In the genomic region with DNA sequence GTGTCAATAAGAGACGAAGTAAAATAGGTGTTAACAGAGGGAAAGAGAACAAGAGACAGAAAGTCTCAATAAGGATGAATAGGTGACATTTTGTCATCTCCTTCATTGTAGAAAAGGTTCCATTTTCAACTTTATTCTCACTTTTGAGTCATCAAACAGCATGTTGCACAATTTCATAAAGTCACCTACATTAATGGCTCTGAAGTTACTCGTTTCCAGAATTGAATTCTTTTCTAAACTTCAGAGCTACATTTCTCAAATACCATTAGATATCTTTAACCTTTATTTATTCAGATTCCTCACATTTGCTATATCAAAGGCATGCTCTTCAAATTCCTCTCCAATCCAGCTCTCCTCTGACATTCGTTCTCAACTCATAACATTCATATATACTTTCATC, we compare ENCODE assay signal across 19 cellular contexts. TPM values are rescaled to one million over a fixed set of nuclear protein-coding genes. Genes with fewer than 3 reads are reported as not detected.
DNase-seq lines count a peak whose midpoint lies in the region; ATAC-seq and TF ChIP-seq lines count a peak whose summit lies in the region.
"Had no signal": no experiment of that assay in that cellular context is flagged by ENCODE, and none has a peak within 500 bp of the region (broad histone marks: within the 10 kb centered on the region; RNA-seq: fewer than 3 reads in every experiment).

No MANE protein-coding gene starts in this region.

- TF ChIP-seq POLR2A in IMR-90 (IDR thresholded peaks at IDR 0.05; ENCODE audit: low read depth, low read length), result no peak

- peak overlapping the region; percentile 46; the same call in 1 of the 2 replicates for H2BK20ac ChIP-seq in IMR-90 (ENCODE audit: low read depth, low read length)

- peak overlapping the region; percentile 84 for H2BK5ac ChIP-seq in IMR-90 (ENCODE audit: low read depth, low read length, poor library complexity, severe bottlenecking)

- H3K9ac ChIP-seq in IMR-90 (ENCODE audit: low read depth, low read length), result no peak overlapping the region

- peak; percentile 53 for DNase-seq in EH (ENCODE audit: low read depth)
- DNase-seq in IMR-90, result peak; percentile 44
- peak; percentile 13 for DNase-seq in epithelial cell of esophagus (ENCODE audit: low read depth)
- peak; percentile 21 for DNase-seq in renal cortical epithelial cell (ENCODE audit: low read depth)
- no peak for DNase-seq in mucosa of gallbladder (ENCODE audit: low spot score)
- DNase-seq in retina, result no peak
- no peak for DNase-seq in endothelial cell (ENCODE audit: low spot score)
- DNase-seq: AML-193, DMS79, GOT3, NCI-H1105 treated with DMSO at 0.1 percent for 48 hours, NCI-H1694 treated with DMSO at 0.1 percent for 48 hours, NCI-H2107, NCI-H510A, NCI-H748 treated with DMSO at 0.1 percent for 48 hours, SHP77 had no signal

- BruUV-seq in IMR-90 (replicated peaks; lab: Mats Ljungman, UMichigan), result no TSS peak

- H2AK9ac ChIP-seq in IMR-90 (replicated peaks; ENCODE audit: low read depth, low read length, poor library complexity), result no peak overlapping the region

- 58% methylated on average over 2 of the region's 3 CpGs; no CpG with 5 or more reads in 1 of the 2 experiments for WGBS in IMR-90 (ENCODE audit: extremely low coverage in 2 of 2, insufficient read length in 1 of 2), 2 experiments

- H4K8ac ChIP-seq in IMR-90 (ENCODE audit: low read depth in 2 of 2, low read length in 2 of 2), result 0 out of 4 replicates have a peak overlapping the region, but pooled peaks of 1 of the 2 experiments have one; percentile 37

- H3K4me2 ChIP-seq in IMR-90 (ENCODE audit: low read depth, low read length), result peak overlapping the region; percentile 50; the same call in 1 of the 2 replicates

- no peak for TF ChIP-seq CTCF in IMR-90 (conservative IDR thresholded peaks at IDR 0.05; ENCODE audit: low read depth, low read length)
- no peak for TF ChIP-seq CTCF in epithelial cell of esophagus (IDR thresholded peaks at IDR 0.05; ENCODE audit: insufficient read depth, low read depth, low read length, missing control alignments)
- TF ChIP-seq CTCF in endothelial cell (IDR thresholded peaks at IDR 0.05; ENCODE audit: unreplicated experiment), result no peak

- H3K14ac ChIP-seq in IMR-90 (replicated peaks; ENCODE audit: low read depth, low read length), result no peak overlapping the region

- peak overlapping the region; percentile 68 for H2BK120ac ChIP-seq in IMR-90 (ENCODE audit: low read depth, low read length)

- intact Hi-C loops in IMR-90 (cut with micrococcal nuclease), result no loop called here

- H3K9me1 ChIP-seq in IMR-90 (ENCODE audit: insufficient read depth, low read length), result peaks cover 4% of the 10 kb centered on the region; the same call in 1 of the 2 replicates

- no peak overlapping the region for H3K27ac ChIP-seq in IMR-90 (ENCODE audit: insufficient read depth, low read length)
- H3K27ac ChIP-seq: C4-2B, SK-N-MC had no signal

- no peak overlapping the region for H2AK5ac ChIP-seq in IMR-90 (ENCODE audit: low read depth, low read length)

- no peak for TF ChIP-seq RAD21 in IMR-90 (IDR thresholded peaks at IDR 0.05; ENCODE audit: low read length)

- CTCF ChIA-PET in IMR-90 (lab: Yijun Ruan, JAX), result no interaction called here

- peaks cover 25 to 37% of the 10 kb centered on the region in 2 experiments for H3K79me1 ChIP-seq in IMR-90 (ENCODE audit: low read depth in 1 of 2, low read length in 2 of 2)

- H3K23ac ChIP-seq in IMR-90 (ENCODE audit: low read depth, low read length), result peak overlapping the region; percentile 48; the same call in 1 of the 2 replicates

- no peaks in the 10 kb centered on the region for H3K9me3 ChIP-seq in IMR-90 (ENCODE audit: control insufficient read depth, insufficient read depth, low read length)

- H3K36me3 ChIP-seq in IMR-90 (ENCODE audit: control insufficient read depth, insufficient read depth, low read length), result peaks cover 1% of the 10 kb centered on the region; the same call in 1 of the 2 replicates

- peaks cover 5% of the 10 kb centered on the region; the same call in 1 of the 2 replicates for H3K4me1 ChIP-seq in IMR-90 (ENCODE audit: control insufficient read depth, insufficient read depth, low read length)

- no peak overlapping the region for H3K4me3 Mint-ChIP-seq in endothelial cell (ENCODE audit: unreplicated experiment)

- no peak overlapping the region for H4K91ac ChIP-seq in IMR-90 (ENCODE audit: insufficient read depth, low read depth, low read length)

- H2AFZ ChIP-seq in IMR-90 (replicated peaks; ENCODE audit: low read length, poor library complexity), result no peak overlapping the region

- H3K4me1 Mint-ChIP-seq in endothelial cell (ENCODE audit: unreplicated experiment), result no peaks in the 10 kb centered on the region

- H3K4ac ChIP-seq in IMR-90 (ENCODE audit: low read depth, low read length), result no peak overlapping the region; the same call in 1 of the 2 replicates

- H2BK15ac ChIP-seq in IMR-90 (ENCODE audit: low read depth, low read length), result no peak overlapping the region

- in situ Hi-C loops in IMR-90 (cut with MboI; ENCODE audit: low sequenced_read_pairs), result no loop called here

- H4K5ac ChIP-seq in IMR-90 (ENCODE audit: low read depth, low read length), result no peak overlapping the region

- H3K27me3 Mint-ChIP-seq in endothelial cell (ENCODE audit: unreplicated experiment), result no peaks in the 10 kb centered on the region

- H4K20me1 ChIP-seq in IMR-90 (ENCODE audit: insufficient read depth, low read length), result no peaks in the 10 kb centered on the region

- POLR2A ChIA-PET in IMR-90 (lab: Charles Lee; ENCODE audit: unreplicated experiment), result no interaction called here

- peak overlapping the region; percentile 47; the same call in 1 of the 2 replicates for H3K18ac ChIP-seq in IMR-90 (ENCODE audit: low read depth, low read length)

- H3K27ac Mint-ChIP-seq in endothelial cell (ENCODE audit: unreplicated experiment), result no peak overlapping the region

- ATAC-seq in IMR-90 (ENCODE audit: low read depth), result peak; percentile 42
- ATAC-seq: HCT116 had no signal

- no peak overlapping the region for H3K4me3 ChIP-seq in IMR-90 (ENCODE audit: insufficient read depth, low read depth, low read length)
- no peak overlapping the region for H3K4me3 ChIP-seq in epithelial cell of esophagus (ENCODE audit: low read length)
- H3K4me3 ChIP-seq: SK-N-MC had no signal

- no peaks in the 10 kb centered on the region for H3K9me3 Mint-ChIP-seq in endothelial cell (ENCODE audit: unreplicated experiment)

- dilution Hi-C loops in IMR-90 (cut with HindIII; ENCODE audit: low sequenced_read_pairs, unreplicated experiment), result no loop called here

- peak overlapping the region; percentile 36; the same call in 1 of the 2 replicates for H3K56ac ChIP-seq in IMR-90 (ENCODE audit: extremely low read depth, insufficient read depth, low read length)

- no peaks in the 10 kb centered on the region for H3K27me3 ChIP-seq in IMR-90 (ENCODE audit: control insufficient read depth, insufficient read depth, low read length)

- H3K36me3 Mint-ChIP-seq in endothelial cell (ENCODE audit: low read depth, unreplicated experiment), result no peaks in the 10 kb centered on the region

TF ChIP-seq in IMR-90, 13 proteins besides CTCF, POLR2A, EP300 and RAD21:
- TF ChIP-seq CEBPB (IDR thresholded peaks at IDR 0.05; ENCODE audit: low read depth, low read length) (peak; percentile 94), NFE2L2 (IDR thresholded peaks at IDR 0.05; ENCODE audit: low read depth, low read length) (no peak), MAZ (IDR thresholded peaks at IDR 0.05; ENCODE audit: borderline replicate concordance, low read depth, low read length) (no peak), BHLHE40 (IDR thresholded peaks at IDR 0.05; ENCODE audit: low read depth, low read length) (no peak), RFX5 (IDR thresholded peaks at IDR 0.05; ENCODE audit: low read depth, low read length) (no peak)

RNA-seq across cellular contexts. Expression of a gene that starts 13.1 kb away (rescaled TPM):
- total RNA-seq in IMR-90 (2012; rRNA removed) (160 and 173 TPM in 2 replicates), renal cortical epithelial cell (2.7 and 41.8 TPM in 2 replicates), mucosa of gallbladder (19.0 TPM), endothelial cell (ENCODE audit: unreplicated experiment) (16.7 TPM)
- polyA plus RNA-seq in IMR-90 (2012; rRNA removed), result 21.0 and 23.9 TPM in 2 replicates
- polyA plus RNA-seq in IMR-90 (2012; cell fraction: cytosol; rRNA removed), result 6.9 and 9.7 TPM in 2 replicates
- polyA plus RNA-seq in IMR-90 (2012; cell fraction: nucleus; rRNA removed; ENCODE audit: low replicate concordance), result 89.0 and 171 TPM in 2 replicates

Comparison
In these comparisons a context has a peak if more than half of its experiments do, and no peak if none do; other contexts are left out.
1. DNase-seq: peak in EH (single experiment), IMR-90 (single experiment), epithelial cell of esophagus (single experiment) and renal cortical epithelial cell (single experiment); none in mucosa of gallbladder (single experiment), retina (single experiment) and endothelial cell (single experiment).